ENCODE assay signal across 18 cellular contexts in the genomic region with DNA sequence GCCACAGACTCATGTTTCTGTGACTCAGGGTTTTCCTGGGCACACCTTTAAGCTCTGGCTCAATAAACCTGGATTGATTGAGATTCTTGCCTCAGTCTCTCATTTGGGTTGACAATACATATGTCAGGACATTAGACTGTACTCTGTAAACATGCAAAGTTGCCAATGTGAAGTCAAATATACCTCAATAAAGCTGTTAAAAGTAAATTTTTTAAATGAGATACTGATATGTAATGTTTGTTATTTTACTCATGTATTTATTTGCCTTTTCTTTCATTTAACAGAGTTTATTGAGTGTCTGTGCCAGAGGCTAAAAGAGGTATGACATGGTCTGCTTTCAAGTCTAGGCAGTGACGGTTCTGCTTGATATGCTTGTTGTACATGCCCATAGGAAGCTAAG. TPM values are rescaled to one million over a fixed set of nuclear protein-coding genes. Genes with fewer than 3 reads are reported as not detected.
DNase-seq lines count a peak whose midpoint lies in the region; ATAC-seq, FAIRE-seq and TF ChIP-seq lines count a peak whose summit lies in the region.
"Had no signal": no experiment of that assay in that cellular context is flagged by ENCODE, and none has a peak within 500 bp of the region (broad histone marks: within the 10 kb centered on the region; RNA-seq: fewer than 3 reads in every experiment).

No MANE protein-coding gene starts in this region.

- no peak for TF ChIP-seq EP300 in K562 (IDR thresholded peaks at IDR 0.05; ENCODE audit: low read length)

- POLR2A ChIA-PET in CD4-positive, alpha-beta T cell (lab: Charles Lee) = interaction anchor here (1.0 to 4.4 kb wide), 2 partner anchors 304 to 310 kb away, joined by 3 to 52 read pairs; partner anchors contain the start of gene RESF1
- POLR2A ChIA-PET in K562 (lab: Yijun Ruan, JAX) = interaction anchor here (1.4 kb wide), 1 partner anchor 9 kb away, joined by 5 read pairs; no protein-coding TSS in a partner anchor

- no peak overlapping the region for H3K4me2 ChIP-seq in K562 (ENCODE audit: insufficient read depth, low read length)

- H3K36me3 ChIP-seq in HUES6 (ENCODE audit: control insufficient read depth, insufficient read depth, low read length) = no peaks in the 10 kb centered on the region
- no peaks in the 10 kb centered on the region for H3K36me3 ChIP-seq in K562 (ENCODE audit: control insufficient read depth, insufficient read depth, low read length)
- no peaks in the 10 kb centered on the region for H3K36me3 ChIP-seq in mesodermal cell (ENCODE audit: control insufficient read depth, insufficient read depth, low read length)

- H3K4me1 ChIP-seq in HUES6 (ENCODE audit: control insufficient read depth, insufficient read depth, low read length) = peaks cover 14% of the 10 kb centered on the region
- H3K4me1 ChIP-seq in K562 (replicated peaks in 1 of 2; ENCODE audit: control insufficient read depth in 2 of 2, insufficient read depth in 2 of 2, low read length in 2 of 2) = peaks cover 3 to 6% of the 10 kb centered on the region in 2 experiments; a peak in 3 of 5 replicates
- peaks cover 3% of the 10 kb centered on the region for H3K4me1 ChIP-seq in mesodermal cell (ENCODE audit: control insufficient read depth, insufficient read depth, low read length, poor library complexity, severe bottlenecking)

- 88% methylated on average over 1 of the region's 1 CpG for WGBS in K562 (ENCODE audit: insufficient coverage, low coverage, missing lambda C conversion rate)
- WGBS in mesodermal cell (ENCODE audit: insufficient coverage in 2 of 2), 2 experiments = 100% methylated on average over 1 of the region's 1 CpG

- H3K4me1 Mint-ChIP-seq in CD4-positive, alpha-beta T cell (ENCODE audit: low read depth) = peaks cover 25% of the 10 kb centered on the region

- H3K36me3 Mint-ChIP-seq in CD4-positive, alpha-beta T cell (ENCODE audit: low read depth) = peaks cover 4% of the 10 kb centered on the region

- no peaks in the 10 kb centered on the region for H3K9me3 Mint-ChIP-seq in CD4-positive, alpha-beta T cell

- H3K4me3 ChIP-seq in HUES6 (ENCODE audit: low read depth, low read length) = no peak overlapping the region
- H3K4me3 ChIP-seq in K562 = no peak overlapping the region
- H3K4me3 ChIP-seq in mesodermal cell (ENCODE audit: extremely low read depth, insufficient read depth, low read length, poor library complexity, severe bottlenecking) = no peak overlapping the region
- H3K4me3 ChIP-seq: SK-N-MC had no signal

- BruUV-seq in K562 (replicated peaks; lab: Mats Ljungman, UMichigan) = no TSS peak

- H3K27ac Mint-ChIP-seq in CD4-positive, alpha-beta T cell = peak overlapping the region; percentile 15

- TF ChIP-seq CTCF in CD4-positive, alpha-beta T cell (IDR thresholded peaks at IDR 0.05) = no peak
- TF ChIP-seq CTCF in K562 (IDR thresholded peaks at IDR 0.05 in 2 of 3, conservative IDR thresholded peaks at IDR 0.05 in 1 of 3; ENCODE audit: insufficient read depth in 2 of 3, low read depth in 1 of 3, low read length in 3 of 3) = no peak

- no peaks in the 10 kb centered on the region for H3K79me2 ChIP-seq in K562 (ENCODE audit: control insufficient read depth, insufficient read depth, low read length)

- no peaks in the 10 kb centered on the region for H3K9me1 ChIP-seq in K562 (ENCODE audit: control insufficient read depth, insufficient read depth, low read length)

- no peaks in the 10 kb centered on the region for H3K27me3 Mint-ChIP-seq in CD4-positive, alpha-beta T cell

- no peak overlapping the region for H3K27ac ChIP-seq in CD4-positive, alpha-beta T cell (ENCODE audit: low read depth, low read length)
- H3K27ac ChIP-seq in HUES6 (ENCODE audit: low read depth, low read length) = no peak overlapping the region; the same call in 1 of the 2 replicates
- no peak overlapping the region for H3K27ac ChIP-seq in K562 (ENCODE audit: extremely low read depth, low read depth, low read length)
- H3K27ac ChIP-seq in mesodermal cell (ENCODE audit: low read depth, low read length, severe bottlenecking) = peak overlapping the region; percentile 26
- H3K27ac ChIP-seq: HL-60, SK-N-MC had no signal

- CTCF ChIA-PET in CD4-positive, alpha-beta T cell (lab: Charles Lee) = no interaction called here
- CTCF ChIA-PET in K562 (lab: Yijun Ruan, JAX; ENCODE audit: low intra/inter-chr PET ratio) = no interaction called here

- TF ChIP-seq POLR2A in K562 (conservative IDR thresholded peaks at IDR 0.05) = no peak

- no peak for TF ChIP-seq RAD21 in K562 (CRISPR knock-in tag; conservative IDR thresholded peaks at IDR 0.05 in 1 of 2, IDR thresholded peaks at IDR 0.05 in 1 of 2)

- FAIRE-seq in K562 (lab: Jason Lieb, UNC) = no peak
- FAIRE-seq: G401.6, GM12892 had no signal

- in situ Hi-C loops in K562 (cut with MboI) = loop anchor here (5.0 kb wide), 1 partner anchor 652 kb away; no protein-coding TSS in a partner anchor

- H3K9me3 ChIP-seq in CD4-positive, alpha-beta T cell (ENCODE audit: control insufficient read depth, low read length) = no peaks in the 10 kb centered on the region
- H3K9me3 ChIP-seq in HUES6 (ENCODE audit: control insufficient read depth, insufficient read depth, low read depth, low read length) (no peaks in the 10 kb centered on the region), K562 (replicated peaks; ENCODE audit: control insufficient read depth, insufficient read depth, low read depth, low read length) (no peaks in the 10 kb centered on the region), mesodermal cell (ENCODE audit: control insufficient read depth, low read length) (no peaks in the 10 kb centered on the region)

- intact Hi-C loops in CD4-positive, alpha-beta T cell (cut with DNase I, micrococcal nuclease) = loop anchor here (2.0 to 10.0 kb wide), 9 partner anchors 239 to 1099 kb away; partner anchors contain the start of genes DNM1L (in 2 of the 2), BICD1 (in 1 of the 2), CAPRIN2 (in 1 of the 2) and IPO8 (in 1 of the 2)
- intact Hi-C loops in K562 (cut with micrococcal nuclease) = loop anchor here (5.0 to 10.0 kb wide), 3 partner anchors 77 to 1099 kb away; partner anchors contain the start of gene YARS2

- no peak for DNase-seq in CD4-positive, alpha-beta T cell
- DNase-seq in K562 (ENCODE audit: extremely low read depth in 1 of 4, low spot score in 3 of 4) (no peak), DMS53 (lab: John Stamatoyannopoulos, UW) (no peak), NCI-H187 treated with DMSO at 0.1 percent for 48 hours (lab: John Stamatoyannopoulos, UW) (no peak)
- DNase-seq in stimulated activated CD4-positive, alpha-beta T cell treated with anti-CD3 and anti-CD28 coated beads, Interleukin-4, amount 100 ng/mL, for 4 hours = no peak
- DNase-seq: Calu3, DMS79, NCI-H1417, NCI-H2029 treated with DMSO at 0.1 percent for 48 hours, NCI-H524 treated with DMSO at 0.1 percent for 48 hours had no signal

- H4K20me1 ChIP-seq in K562 (replicated peaks; ENCODE audit: control insufficient read depth, insufficient read depth, low read length) = no peaks in the 10 kb centered on the region

- H3K4me3 Mint-ChIP-seq in CD4-positive, alpha-beta T cell = no peak overlapping the region

- peak overlapping the region; percentile 22 for H3K9ac ChIP-seq in HUES6 (ENCODE audit: low read length)
- H3K9ac ChIP-seq in K562 (ENCODE audit: insufficient read depth in 1 of 2, low read depth in 2 of 2, low read length in 2 of 2) = no peak overlapping the region

- H3K27me3 ChIP-seq in CD4-positive, alpha-beta T cell (ENCODE audit: control insufficient read depth, insufficient read depth, low read length) = no peaks in the 10 kb centered on the region
- H3K27me3 ChIP-seq in HUES6 (ENCODE audit: control insufficient read depth, insufficient read depth, low read length) = no peaks in the 10 kb centered on the region
- no peaks in the 10 kb centered on the region for H3K27me3 ChIP-seq in K562 (ENCODE audit: control insufficient read depth in 2 of 2, insufficient read depth in 2 of 2, low read length in 2 of 2)

- H2AFZ ChIP-seq in K562 (ENCODE audit: low read depth, low read length) = peak overlapping the region; percentile 82

- no peak for ATAC-seq in CD4-positive, alpha-beta T cell (ENCODE audit: poor library complexity)
- ATAC-seq in K562 (no peak), HG02870 (IDR thresholded peaks at IDR 0.05; ENCODE audit: unreplicated experiment) (no peak)
- ATAC-seq: Right ventricle myocardium inferior had no signal

TF ChIP-seq in K562, 482 proteins besides CTCF, POLR2A, EP300 and RAD21 (continues in another document):
- TF ChIP-seq ZBTB17 (CRISPR knock-in tag; IDR thresholded peaks at IDR 0.05) = no peak

RNA-seq across cellular contexts. Expression of gene ETFBKMT, which starts 3.7 kb away (rescaled TPM):
- total RNA-seq in CD4-positive, alpha-beta T cell = under 1 TPM; 0.38 to 0.92 TPM
- total RNA-seq in K562 (2011; cell fraction: chromatin; rRNA removed; ENCODE audit: low replicate concordance) = 0.60 and 1.1 TPM in 2 replicates
- total RNA-seq in K562 (2011; cell fraction: nucleolus; rRNA removed) = 0.83 and 1.2 TPM in 2 replicates
- 1.1 and 1.3 TPM in 2 replicates for total RNA-seq in K562 (2011; cell fraction: nucleoplasm; rRNA removed)
- total RNA-seq in K562 (2014; rRNA removed) (0.37 and 0.68 TPM in 2 replicates), K562 (2014; rRNA removed; fragmentation: Illumina TruSeq; extraction: Trizol) (1.0 and 1.2 TPM in 2 replicates), K562 (2015; rRNA removed; fragmentation: Illumina TruSeq; extraction: Trizol) (0.18 and 0.53 TPM in 2 replicates), K562 (2021) (0.60 and 1.4 TPM in 2 replicates)
- polyA plus RNA-seq in K562 (2011; rRNA removed) (0.96 and 1.0 TPM in 2 replicates), K562 (2014; fragmentation: Illumina TruSeq; extraction: Trizol) (0.73 and 0.77 TPM in 2 replicates), K562 (2014; fragmentation: Nextera tagmentation; extraction: Ambion mirVana) (1 to 10 TPM; 1.0 to 1.7 TPM), K562 (2014; rRNA removed) (0.69 and 0.82 TPM in 2 replicates)
- 0.39 and 0.52 TPM in 2 replicates for polyA plus RNA-seq in K562 (2011; cell fraction: cytosol; rRNA removed)
- polyA plus RNA-seq in K562 (2011; cell fraction: nucleus; rRNA removed) = 0.41 and 0.71 TPM in 2 replicates
- 0.39 and 0.83 TPM in 2 replicates for polyA plus RNA-seq in K562 (2012)
- 0.88 and 1.3 TPM in 2 replicates for polyA minus RNA-seq in K562 (2011; rRNA and poly(A)+ RNA removed)
- 0.38 TPM in 1 of 2 replicates, not detected in the other for polyA minus RNA-seq in K562 (2011; cell fraction: cytosol; rRNA and poly(A)+ RNA removed)
- 0.56 and 0.67 TPM in 2 replicates for polyA minus RNA-seq in K562 (2011; cell fraction: nucleus; rRNA and poly(A)+ RNA removed)
- polyA plus RNA-seq in mesodermal cell (2013, experiment 1 of 2) = 0.92 TPM
- 1.3 TPM for polyA plus RNA-seq in mesodermal cell (2013, experiment 2 of 2)
